In genomic region chr16:80883816-80884215, GRCh38 we compare ENCODE assay signal across 19 cellular contexts.
DNase-seq lines count a peak whose midpoint lies in the region; FAIRE-seq and TF ChIP-seq lines count a peak whose summit lies in the region.
"Had no signal": no experiment of that assay in that cellular context is flagged by ENCODE, and none has a peak within 500 bp of the region (broad histone marks: within the 10 kb centered on the region; RNA-seq: fewer than 3 reads in every experiment).

No MANE protein-coding gene starts in this region.

- no peak for FAIRE-seq in small intestine (lab: Jason Lieb, UNC)
- FAIRE-seq: GM12891, GM18507, GM19239 had no signal

- H3K27ac ChIP-seq in C4-2B (peak overlapping the region; percentile 76), VCaP (peak overlapping the region; percentile 85), liver (ENCODE audit: low read depth in 1 of 2, low read length in 2 of 2) (peak overlapping the region in 1 of 2 donors; percentile 22), small intestine (ENCODE audit: low read depth in 1 of 2, low read length in 1 of 2) (peak overlapping the region; percentile 27 to 55)

- H3K4me1 ChIP-seq in liver (ENCODE audit: control insufficient read depth in 4 of 4, insufficient read depth in 4 of 4, low read length in 3 of 4): peaks cover 0 to 16% (median 14%) of the 10 kb centered on the region in 4 donors
- H3K4me1 ChIP-seq in small intestine (ENCODE audit: control insufficient read depth in 2 of 2, insufficient read depth in 1 of 2, low read depth in 1 of 2, low read length in 1 of 2): peaks cover 0 to 4% of the 10 kb centered on the region in 2 donors

- H3K27me3 ChIP-seq in liver (ENCODE audit: control insufficient read depth in 4 of 4, insufficient read depth in 4 of 4, low read length in 3 of 4): no peaks in the 10 kb centered on the region
- no peaks in the 10 kb centered on the region for H3K27me3 ChIP-seq in small intestine (ENCODE audit: control insufficient read depth in 2 of 2, insufficient read depth in 2 of 2, low read length in 2 of 2)

- H3K4me3 ChIP-seq in liver (ENCODE audit: low read depth in 1 of 3, low read length in 3 of 3) (no peak overlapping the region), small intestine (ENCODE audit: low read depth in 1 of 2, low read length in 2 of 2) (no peak overlapping the region)
- H3K4me3 ChIP-seq: GM23338 had no signal

- 47% methylated on average over 5 of the region's 5 CpGs for WGBS in liver
- WGBS in small intestine, 3 donors: 48 to 67% (median 57%) methylated on average over 5 of the region's 5 CpGs

- TF ChIP-seq RAD21 in liver (IDR thresholded peaks at IDR 0.05): no peak

- TF ChIP-seq CTCF in C4-2B (conservative IDR thresholded peaks at IDR 0.05): no peak
- no peak for TF ChIP-seq CTCF in VCaP (conservative IDR thresholded peaks at IDR 0.05)
- TF ChIP-seq CTCF in liver (IDR thresholded peaks at IDR 0.05; ENCODE audit: low read depth, low read length, missing input control): no peak

- H3K36me3 ChIP-seq in liver (ENCODE audit: control insufficient read depth in 4 of 4, insufficient read depth in 3 of 4, low read depth in 1 of 4, low read length in 3 of 4): no peaks in the 10 kb centered on the region
- no peaks in the 10 kb centered on the region for H3K36me3 ChIP-seq in small intestine (ENCODE audit: control insufficient read depth in 2 of 2, insufficient read depth in 2 of 2, low read length in 2 of 2)

- H3K9me3 ChIP-seq in liver (ENCODE audit: control insufficient read depth in 4 of 4, low read length in 3 of 4) (no peaks in the 10 kb centered on the region), small intestine (ENCODE audit: control insufficient read depth, low read depth) (no peaks in the 10 kb centered on the region)

- no peak for DNase-seq in small intestine
- no peak for DNase-seq in NCI-H524 (lab: John Stamatoyannopoulos, UW)
- no peak for DNase-seq in stimulated activated CD4-positive, alpha-beta T cell treated with anti-CD3 and anti-CD28 coated beads, Interleukin-12 subunit alpha, Interleukin-12 subunit beta, amount 100 ng/mL, for 4 hours
- DNase-seq in mucosa of gallbladder (ENCODE audit: low spot score): no peak
- DNase-seq: C1 segment of cervical spinal cord; Calu3; CD4-positive, CD25-positive, alpha-beta regulatory T cell; CD8-positive, alpha-beta T cell; DMS53; DMS79 treated with DMSO at 0.1 percent for 48 hours; GF-D8; H9 had no signal

- no peak overlapping the region for H3K9ac ChIP-seq in liver (ENCODE audit: low read depth in 1 of 2, low read length in 2 of 2)

TF ChIP-seq in liver, 16 proteins besides CTCF, POLR2A, EP300 and RAD21:
- TF ChIP-seq HNF4A (conservative IDR thresholded peaks at IDR 0.05): peak in 1 of 2 donors; percentile 60
- peak; percentile 24 to 81 for TF ChIP-seq RXRA (IDR thresholded peaks at IDR 0.05)
- peak; percentile 67 for TF ChIP-seq MAX (IDR thresholded peaks at IDR 0.05)
- TF ChIP-seq NR2F2 (IDR thresholded peaks at IDR 0.05): no peak
- peak in 1 of 2 donors; percentile 68 for TF ChIP-seq EGR1 (IDR thresholded peaks at IDR 0.05; ENCODE audit: low read depth in 2 of 2)
